ENCODE assay signal across 8 cellular contexts in the genomic region with DNA sequence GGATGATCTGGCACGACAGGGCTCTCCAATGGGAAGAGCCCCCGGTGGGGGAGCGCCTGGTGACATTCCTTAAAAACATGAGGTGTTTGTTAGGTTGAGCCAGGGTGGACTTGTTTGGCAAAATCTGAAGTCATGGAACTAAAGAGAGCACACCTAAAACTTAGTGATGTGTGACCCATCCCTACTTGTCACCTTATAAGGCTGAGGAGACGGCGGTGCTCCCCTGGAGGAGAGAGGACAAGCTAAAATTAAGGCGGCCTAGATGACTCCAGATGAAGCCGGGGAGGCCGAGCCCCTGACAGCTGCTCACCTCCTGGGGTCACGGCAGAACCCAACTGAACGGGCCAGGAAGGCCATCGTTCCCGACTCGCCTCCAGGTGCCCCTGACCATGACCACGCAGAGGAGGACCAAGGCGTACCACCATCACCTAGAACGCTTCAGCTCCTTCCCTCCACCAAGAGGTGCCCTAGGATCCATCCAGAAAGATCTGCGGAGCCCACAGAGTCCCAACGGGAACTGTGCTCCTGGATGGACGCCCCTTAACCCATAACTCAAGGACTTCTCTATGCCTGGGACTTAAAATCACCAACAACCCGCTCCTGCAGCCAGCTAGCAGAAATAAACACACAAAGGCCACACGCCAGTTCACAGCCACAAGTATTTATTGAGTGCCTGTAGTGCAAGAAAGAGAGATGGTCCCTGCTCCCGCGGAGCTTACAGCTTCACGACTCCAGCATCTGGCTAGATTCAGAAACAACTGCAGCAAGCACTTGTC. TPM values are rescaled to one million over a fixed set of nuclear protein-coding genes. Genes with fewer than 3 reads are reported as not detected.
A peak's percentile ranks its signal among the peaks of the same experiment; 100 is the strongest.
DNase-seq lines count a peak whose midpoint lies in the region; ATAC-seq and TF ChIP-seq lines count a peak whose summit lies in the region.

No MANE protein-coding gene starts in this region.

- H2AFZ ChIP-seq in SU-DHL-6 (ENCODE audit: low read depth, low read length, severe bottlenecking), result no peak overlapping the region

- H3K9ac ChIP-seq in SU-DHL-6 (ENCODE audit: low read length), result no peak overlapping the region

- no peaks in the 10 kb centered on the region for H4K20me1 ChIP-seq in SU-DHL-6 (ENCODE audit: low read depth, low read length)

- H3K9me3 ChIP-seq in SU-DHL-6 (ENCODE audit: insufficient read depth, low read length), result no peaks in the 10 kb centered on the region

- H3K9me2 ChIP-seq in SU-DHL-6 (replicated peaks; ENCODE audit: insufficient read depth, low read length), result no peaks in the 10 kb centered on the region

- no peaks in the 10 kb centered on the region for H3K79me2 ChIP-seq in SU-DHL-6 (ENCODE audit: insufficient read depth, low read length)

- ATAC-seq in HG03097 (IDR thresholded peaks at IDR 0.05; ENCODE audit: low FRiP score, unreplicated experiment), result no peak

- in situ Hi-C loops in GM13976 (cut with MboI; ENCODE audit: low sequenced_read_pairs, unreplicated experiment), result no loop called here

- no peak for TF ChIP-seq CTCF in SU-DHL-6 (IDR thresholded peaks at IDR 0.05; ENCODE audit: insufficient read depth, low read length, poor library complexity, severe bottlenecking)
- TF ChIP-seq CTCF in fibroblast of villous mesenchyme (IDR thresholded peaks at IDR 0.05; ENCODE audit: insufficient read depth, low read depth, low read length), result no peak
- no peak for TF ChIP-seq CTCF in GM13976 (IDR thresholded peaks at IDR 0.05; ENCODE audit: borderline replicate concordance, control extremely low read depth, extremely low read depth, insufficient read depth, missing control alignments)

- no peak overlapping the region for H3K27ac ChIP-seq in SU-DHL-6 (ENCODE audit: low read depth, low read length)

- peaks cover 18% of the 10 kb centered on the region for H3F3A ChIP-seq in SU-DHL-6 (ENCODE audit: insufficient read depth)

- DNase-seq in H7 (no peak), fibroblast of villous mesenchyme (ENCODE audit: low read depth) (peak; percentile 55), skeletal muscle cell (ENCODE audit: low read depth) (no peak), DMS114 treated with DMSO at 0.1 percent for 48 hours (lab: John Stamatoyannopoulos, UW; ENCODE audit: unreplicated experiment) (no peak), GM13976 (ENCODE audit: low spot score) (no peak)
- no peak for DNase-seq in NK-92 treated with Interleukin-12 subunit alpha and Interleukin-12 subunit beta, amount 100 ng/mL, for 24 hours (lab: John Stamatoyannopoulos, UW)

- H3K4me3 ChIP-seq in H7 (ENCODE audit: insufficient read depth, low read depth, low read length) (peak overlapping the region; percentile 54), SU-DHL-6 (ENCODE audit: insufficient read depth, low read length, poor library complexity, severe bottlenecking) (no peak overlapping the region), fibroblast of villous mesenchyme (ENCODE audit: low read depth, low read length) (peak overlapping the region; percentile 62), skeletal muscle cell (ENCODE audit: low read depth, low read length) (peak overlapping the region; percentile 67)

- H3K4me2 ChIP-seq in SU-DHL-6 (ENCODE audit: low read depth, low read length, poor library complexity, severe bottlenecking), result peak overlapping the region; percentile 72

- H3K36me3 ChIP-seq in H7 (replicated peaks; ENCODE audit: control insufficient read depth, insufficient read depth, low read length) (no peaks in the 10 kb centered on the region), SU-DHL-6 (ENCODE audit: low read length) (peaks cover 8% of the 10 kb centered on the region; the same call in 1 of the 2 replicates)

- H3K27me3 ChIP-seq in H7 (ENCODE audit: control insufficient read depth, insufficient read depth, low read length) (peaks cover 26% of the 10 kb centered on the region), SU-DHL-6 (ENCODE audit: low read length) (no peaks in the 10 kb centered on the region)

RNA-seq across cellular contexts. Expression of a gene that starts 1.0 kb away (rescaled TPM):
- total RNA-seq in H7 (2014; rRNA removed; shearing (Covaris generic)), result 3.5 and 3.7 TPM in 2 replicates
- total RNA-seq in fibroblast of villous mesenchyme, result 3.9 and 4.2 TPM in 2 replicates
